1 cellular context compared by ENCODE assay signal in genomic region chr15:63801910-63802309, GRCh38.
TF ChIP-seq lines count a peak whose summit lies in the region.

No MANE protein-coding gene starts in this region.

TF ChIP-seq in GM12878, 131 proteins besides CTCF, POLR2A, EP300 and RAD21:
- TF ChIP-seq HDAC6 (IDR thresholded peaks at IDR 0.05; ENCODE audit: unreplicated experiment), result no peak
- no peak for TF ChIP-seq ZNF622 (IDR thresholded peaks at IDR 0.05)
- TF ChIP-seq NFIC (IDR thresholded peaks at IDR 0.05; ENCODE audit: low read depth, low read length), result no peak
- no peak for TF ChIP-seq PRDM15 (CRISPR knock-in tag; IDR thresholded peaks at IDR 0.05)
- TF ChIP-seq IKZF1 (conservative IDR thresholded peaks at IDR 0.05), result no peak
- TF ChIP-seq EZH2 (IDR thresholded peaks at IDR 0.05; ENCODE audit: borderline replicate concordance, control insufficient read depth, low read depth, low read length), result no peak
- no peak for TF ChIP-seq NR2F1 (conservative IDR thresholded peaks at IDR 0.05)
